8 cellular contexts compared by ENCODE assay signal in genomic region chr5:151447174-151448037, GRCh38. TPM values are rescaled to one million over a fixed set of nuclear protein-coding genes. Genes with fewer than 3 reads are reported as not detected.
DNase-seq lines count a peak whose midpoint lies in the region; ATAC-seq, FAIRE-seq and TF ChIP-seq lines count a peak whose summit lies in the region.

Gene SLC36A1, plus strand, starts transcription at chr5:151447603. Its CDS starts 11,190 bp downstream, at chr5:151458793.

- peak; percentile 78 for TF ChIP-seq POLR2A in GM12892 (IDR thresholded peaks at IDR 0.05; ENCODE audit: low read depth, low read length)
- peak; percentile 40 for TF ChIP-seq POLR2A in prostate gland (IDR thresholded peaks at IDR 0.05)

- intact Hi-C loops in left ventricle myocardium inferior (cut with micrococcal nuclease) = loop anchor here (5.0 to 10.0 kb wide), 3 partner anchors 55 to 297 kb away; no protein-coding TSS in a partner anchor
- intact Hi-C loops in prostate gland (cut with DNase I) = loop anchor here (2.0 to 5.0 kb wide), 3 partner anchors 51 to 295 kb away; no protein-coding TSS in a partner anchor

- TF ChIP-seq CTCF in left ventricle myocardium inferior (IDR thresholded peaks at IDR 0.05; ENCODE audit: borderline replicate concordance) (peak; percentile 98), prostate gland (IDR thresholded peaks at IDR 0.05) (peak; percentile 96 to 99 (median 98))

- WGBS in prostate gland = 2% methylated on average over 45 of the region's 46 CpGs

- H3K4me1 ChIP-seq in left ventricle myocardium inferior (peaks cover 18% of the 10 kb centered on the region), prostate gland (replicated peaks) (no peaks in the 10 kb centered on the region)

- ATAC-seq in HG02840 (IDR thresholded peaks at IDR 0.05; ENCODE audit: low FRiP score, unreplicated experiment) = peak; percentile 78

- H3K27ac ChIP-seq in left ventricle myocardium inferior (replicated peaks) (peak within 1 kb of the TSS; percentile 62), prostate gland (peak within 1 kb of the TSS; percentile 58 to 65)

- peak; percentile 96 for FAIRE-seq in GM12892 (lab: Jason Lieb, UNC)

- H3K4me3 ChIP-seq in left ventricle myocardium inferior (peak within 1 kb of the TSS; percentile 81), prostate gland (peak within 1 kb of the TSS; percentile 59 to 69)

- H3K36me3 ChIP-seq in left ventricle myocardium inferior = no peaks in the 10 kb centered on the region
- H3K36me3 ChIP-seq in prostate gland = no peaks in the 10 kb centered on the region

- H3K9me3 ChIP-seq in left ventricle myocardium inferior (replicated peaks) (no peaks in the 10 kb centered on the region), prostate gland (no peaks in the 10 kb centered on the region)

- peaks cover 21% of the 10 kb centered on the region for H3K27me3 ChIP-seq in left ventricle myocardium inferior (ENCODE audit: low read depth)
- H3K27me3 ChIP-seq in prostate gland (replicated peaks; ENCODE audit: insufficient read depth) = no peaks in the 10 kb centered on the region

- DNase-seq in GM12892 (ENCODE audit: insufficient read length) (peak; percentile 77), NCI-H1436 (lab: John Stamatoyannopoulos, UW) (peak; percentile 91), T follicular helper cell (ENCODE audit: low read depth) (peak; percentile 79), amniotic stem cell (lab: John Stamatoyannopoulos, UW) (peak; percentile 75), left ventricle myocardium inferior (peak; percentile 94), prostate gland (ENCODE audit: low spot score) (peak; percentile 92), ureter (ENCODE audit: low spot score) (peak; percentile 96)

RNA-seq across cellular contexts. Expression of gene SLC36A1, which starts in this region (rescaled TPM):
- polyA plus RNA-seq in GM12892 (2012; ENCODE audit: missing spikeins) = 2.9 TPM
- total RNA-seq in left ventricle myocardium inferior (3.1 TPM), prostate gland (10 to 100 TPM in 1 of 2 donors, 1 to 10 TPM in 1; 7.7 to 37.7 TPM), ureter (14.4 TPM)

Comparison
In these comparisons a context has a peak if more than half of its experiments do, and no peak if none do; other contexts are left out.
1. Peak in every context shown above with its lines: DNase-seq, ATAC-seq, H3K4me3 ChIP-seq and H3K27ac ChIP-seq.